ENCODE assay signal across 24 cellular contexts in the genomic region with DNA sequence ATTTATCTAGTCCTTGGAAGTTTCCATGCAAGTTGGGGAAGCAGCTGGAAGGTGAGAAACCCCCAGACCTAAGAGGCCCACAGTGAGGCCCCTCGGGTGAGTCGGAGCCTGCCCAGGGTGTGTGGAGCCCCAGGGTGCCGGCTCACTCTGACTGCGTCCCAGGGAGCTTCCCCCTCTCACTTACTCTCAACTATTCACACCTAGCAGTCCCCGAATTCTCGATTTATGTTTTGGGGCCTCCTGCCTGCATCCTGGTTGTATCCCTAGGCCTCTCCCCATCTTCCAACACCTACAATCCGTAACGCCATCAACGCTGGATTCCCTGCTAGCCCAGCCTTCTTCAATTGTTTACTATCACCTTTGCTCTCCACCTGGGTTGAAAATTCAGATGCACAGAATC.
A peak's percentile ranks its signal among the peaks of the same experiment; 100 is the strongest.
DNase-seq lines count a peak whose midpoint lies in the region; ATAC-seq and TF ChIP-seq lines count a peak whose summit lies in the region.
"Had no signal": no experiment of that assay in that cellular context is flagged by ENCODE, and none has a peak within 500 bp of the region (broad histone marks: within the 10 kb centered on the region; RNA-seq: fewer than 3 reads in every experiment).

No MANE protein-coding gene starts in this region.

- H3K4me3 ChIP-seq in CD4-positive, CD25-positive, alpha-beta regulatory T cell (ENCODE audit: low read depth, low read length): no peak overlapping the region
- H3K4me3 ChIP-seq in left lung (no peak overlapping the region), osteoblast (ENCODE audit: insufficient read depth, low read length) (no peak overlapping the region)
- H3K4me3 ChIP-seq: A549, Peyer's patch, SJSA1 had no signal

- CTCF ChIA-PET in GM10248 (lab: Yijun Ruan, JAX): interaction anchor here (2.4 kb wide), 1 partner anchor 7 kb away, joined by 5 read pairs; no protein-coding TSS in a partner anchor

- intact Hi-C loops in left lung (cut with DNase I): no loop called here
- intact Hi-C loops in activated T-helper 1 cell treated with anti-CD3 and anti-CD28 coated beads, Interleukin-12 subunit alpha, Interleukin-12 subunit beta, Interleukin-2, Interleukin-4 antibody, amounts not matched to agents 30 ng/mL and 10 ng/mL and 1 ng/mL, durations not matched to agents 14 hours and 24 hours and 36 hours (cut with micrococcal nuclease): no loop called here

- DNase-seq in CD4-positive, CD25-positive, alpha-beta regulatory T cell: no peak
- DNase-seq in left lung (peak; percentile 5 to 46), osteoblast (ENCODE audit: insufficient read length, low spot score, missing footprints) (peak; percentile 10), GM10248 (ENCODE audit: extremely low spot score) (no peak), NCI-H1694 (lab: John Stamatoyannopoulos, UW) (no peak), NCI-H2196 treated with DMSO at 0.1 percent for 48 hours (lab: John Stamatoyannopoulos, UW; ENCODE audit: unreplicated experiment) (no peak)
- DNase-seq in activated T-helper 1 cell treated with anti-CD3 and anti-CD28 coated beads, Interleukin-12 subunit alpha, Interleukin-12 subunit beta, Interleukin-2, Interleukin-4 antibody, amounts not matched to agents 30 ng/mL and 10 ng/mL and 1 ng/mL, durations not matched to agents 14 hours and 24 hours and 36 hours (ENCODE audit: low spot score): no peak
- DNase-seq: BE2C; Calu3; CD4-positive, alpha-beta T cell; DMS153; H9; IMR-90; NCI-H1092 treated with DMSO at 0.1 percent for 48 hours; NCI-H1436 treated with DMSO at 0.1 percent for 48 hours; NCI-H2081; NCI-H2171; NCI-H524 treated with DMSO at 0.1 percent for 48 hours; NCI-H82 had no signal

- H3K27me3 ChIP-seq in CD4-positive, CD25-positive, alpha-beta regulatory T cell (ENCODE audit: control insufficient read depth, insufficient read depth, low read length): no peaks in the 10 kb centered on the region
- no peaks in the 10 kb centered on the region for H3K27me3 ChIP-seq in left lung
- H3K27me3 ChIP-seq in osteoblast (ENCODE audit: insufficient read depth, low read length): peaks cover 28% of the 10 kb centered on the region
- H3K27me3 ChIP-seq: BE2C, Peyer's patch, SJSA1 had no signal

- H3K36me3 ChIP-seq in CD4-positive, CD25-positive, alpha-beta regulatory T cell (ENCODE audit: control insufficient read depth, insufficient read depth, low read length): no peaks in the 10 kb centered on the region
- no peaks in the 10 kb centered on the region for H3K36me3 ChIP-seq in left lung
- no peaks in the 10 kb centered on the region for H3K36me3 ChIP-seq in osteoblast (ENCODE audit: insufficient read depth, low read length)
- H3K36me3 ChIP-seq: BE2C, Peyer's patch, SJSA1 had no signal

- no peaks in the 10 kb centered on the region for H4K20me1 ChIP-seq in osteoblast (ENCODE audit: insufficient read depth, low read length)

- H3K27ac Mint-ChIP-seq in CD4-positive, CD25-positive, alpha-beta regulatory T cell: peak overlapping the region in 2 of 3 donors; percentile 48 to 79
- no peak overlapping the region for H3K27ac Mint-ChIP-seq in brain
- no peak overlapping the region for H3K27ac Mint-ChIP-seq in activated T-helper 1 cell treated with anti-CD3 and anti-CD28 coated beads, Interleukin-12 subunit alpha, Interleukin-12 subunit beta, Interleukin-2, Interleukin-4 antibody, amounts not matched to agents 30 ng/mL and 10 ng/mL and 1 ng/mL, durations not matched to agents 14 hours and 24 hours and 36 hours
- H3K27ac Mint-ChIP-seq: CD4-positive, alpha-beta T cell; H9 had no signal

- peaks cover 5 to 36% (median 17%) of the 10 kb centered on the region in 4 donors for H3K4me1 Mint-ChIP-seq in CD4-positive, CD25-positive, alpha-beta regulatory T cell
- peaks cover 76% of the 10 kb centered on the region for H3K4me1 Mint-ChIP-seq in brain
- H3K4me1 Mint-ChIP-seq in activated T-helper 1 cell treated with anti-CD3 and anti-CD28 coated beads, Interleukin-12 subunit alpha, Interleukin-12 subunit beta, Interleukin-2, Interleukin-4 antibody, amounts not matched to agents 30 ng/mL and 10 ng/mL and 1 ng/mL, durations not matched to agents 14 hours and 24 hours and 36 hours (ENCODE audit: low read depth): no peaks in the 10 kb centered on the region

- H3K4me2 ChIP-seq in osteoblast (ENCODE audit: insufficient read depth, low read length): no peak overlapping the region
- H3K4me2 ChIP-seq: A549, KMS-11 had no signal

- H3K27ac ChIP-seq in CD4-positive, CD25-positive, alpha-beta regulatory T cell (ENCODE audit: insufficient read depth, low read length, poor library complexity, severe bottlenecking): no peak overlapping the region
- H3K27ac ChIP-seq in left lung (no peak overlapping the region), osteoblast (ENCODE audit: low read depth, low read length) (no peak overlapping the region)
- H3K27ac ChIP-seq: A549, KMS-11, Peyer's patch, SJSA1 had no signal

- no peaks in the 10 kb centered on the region for H3K9me3 Mint-ChIP-seq in CD4-positive, CD25-positive, alpha-beta regulatory T cell
- H3K9me3 Mint-ChIP-seq in brain: peaks cover 0 to 3% (median 0%) of the 10 kb centered on the region in 5 experiments
- no peaks in the 10 kb centered on the region for H3K9me3 Mint-ChIP-seq in activated T-helper 1 cell treated with anti-CD3 and anti-CD28 coated beads, Interleukin-12 subunit alpha, Interleukin-12 subunit beta, Interleukin-2, Interleukin-4 antibody, amounts not matched to agents 30 ng/mL and 10 ng/mL and 1 ng/mL, durations not matched to agents 14 hours and 24 hours and 36 hours
- H3K9me3 Mint-ChIP-seq: CD4-positive, alpha-beta T cell; H9 had no signal

- H2AFZ ChIP-seq in osteoblast (ENCODE audit: low read length): no peak overlapping the region

- no peaks in the 10 kb centered on the region for H3K9me3 ChIP-seq in CD4-positive, CD25-positive, alpha-beta regulatory T cell (ENCODE audit: control insufficient read depth in 2 of 2, low read length in 2 of 2)
- no peaks in the 10 kb centered on the region for H3K9me3 ChIP-seq in left lung
- no peaks in the 10 kb centered on the region for H3K9me3 ChIP-seq in osteoblast (ENCODE audit: low read depth, low read length)
- H3K9me3 ChIP-seq: A549, BE2C, Peyer's patch, SJSA1 had no signal

- TF ChIP-seq CTCF in brain (conservative IDR thresholded peaks at IDR 0.05) (no peak), left lung (IDR thresholded peaks at IDR 0.05) (no peak), osteoblast (IDR thresholded peaks at IDR 0.05; ENCODE audit: extremely low read depth, low read depth, low read length) (no peak), GM10248 (IDR thresholded peaks at IDR 0.05; ENCODE audit: control extremely low read depth, extremely low read depth, low read depth, missing control alignments) (no peak)

- no peaks in the 10 kb centered on the region for H3K79me2 ChIP-seq in osteoblast (ENCODE audit: insufficient read depth, low read length)

- POLR2A ChIA-PET in GM10248 (lab: Yijun Ruan, JAX): no interaction called here

- no peaks in the 10 kb centered on the region for H3K4me1 ChIP-seq in CD4-positive, CD25-positive, alpha-beta regulatory T cell (ENCODE audit: control insufficient read depth, insufficient read depth, low read length, poor library complexity, severe bottlenecking)
- peaks cover 0 to 12% of the 10 kb centered on the region in 2 donors for H3K4me1 ChIP-seq in left lung
- peaks cover 3% of the 10 kb centered on the region for H3K4me1 ChIP-seq in osteoblast (ENCODE audit: insufficient read depth, low read length)
- H3K4me1 ChIP-seq: BE2C, SJSA1 had no signal

- H3K36me3 Mint-ChIP-seq in CD4-positive, CD25-positive, alpha-beta regulatory T cell: peaks cover 3% of the 10 kb centered on the region
- H3K36me3 Mint-ChIP-seq in brain: no peaks in the 10 kb centered on the region
- H3K36me3 Mint-ChIP-seq in activated T-helper 1 cell treated with anti-CD3 and anti-CD28 coated beads, Interleukin-12 subunit alpha, Interleukin-12 subunit beta, Interleukin-2, Interleukin-4 antibody, amounts not matched to agents 30 ng/mL and 10 ng/mL and 1 ng/mL, durations not matched to agents 14 hours and 24 hours and 36 hours (ENCODE audit: low read depth): no peaks in the 10 kb centered on the region

- H3K27me3 Mint-ChIP-seq in CD4-positive, CD25-positive, alpha-beta regulatory T cell: no peaks in the 10 kb centered on the region
- H3K27me3 Mint-ChIP-seq in brain: peaks cover 9% of the 10 kb centered on the region
- peaks cover 2% of the 10 kb centered on the region for H3K27me3 Mint-ChIP-seq in activated T-helper 1 cell treated with anti-CD3 and anti-CD28 coated beads, Interleukin-12 subunit alpha, Interleukin-12 subunit beta, Interleukin-2, Interleukin-4 antibody, amounts not matched to agents 30 ng/mL and 10 ng/mL and 1 ng/mL, durations not matched to agents 14 hours and 24 hours and 36 hours (ENCODE audit: insufficient read depth)
- H3K27me3 Mint-ChIP-seq: CD4-positive, alpha-beta T cell had no signal

- no peak for ATAC-seq in CD4-positive, CD25-positive, alpha-beta regulatory T cell (ENCODE audit: low read depth in 2 of 2)
- no peak for ATAC-seq in left lung
- ATAC-seq: A549 had no signal

- peak overlapping the region in 1 of 4 donors; percentile 47 for H3K4me3 Mint-ChIP-seq in CD4-positive, CD25-positive, alpha-beta regulatory T cell
- H3K4me3 Mint-ChIP-seq in brain: peak overlapping the region in 4 of 5 experiments; percentile 3 to 78 (median 9)
- no peak overlapping the region for H3K4me3 Mint-ChIP-seq in activated T-helper 1 cell treated with anti-CD3 and anti-CD28 coated beads, Interleukin-12 subunit alpha, Interleukin-12 subunit beta, Interleukin-2, Interleukin-4 antibody, amounts not matched to agents 30 ng/mL and 10 ng/mL and 1 ng/mL, durations not matched to agents 14 hours and 24 hours and 36 hours
- H3K4me3 Mint-ChIP-seq: CD4-positive, alpha-beta T cell had no signal

Comparison
In these comparisons a context has a peak if more than half of its experiments do, and no peak if none do; other contexts are left out.
1. DNase-seq: peak in left lung (2 of 2) and osteoblast (single experiment); none in CD4-positive, CD25-positive, alpha-beta regulatory T cell (0 of 3), GM10248 (single experiment), NCI-H1694 (single experiment), NCI-H2196 treated with DMSO at 0.1 percent for 48 hours (single experiment) and activated T-helper 1 cell treated with anti-CD3 and anti-CD28 coated beads, Interleukin-12 subunit alpha, Interleukin-12 subunit beta, Interleukin-2, Interleukin-4 antibody, amounts not matched to agents 30 ng/mL and 10 ng/mL and 1 ng/mL, durations not matched to agents 14 hours and 24 hours and 36 hours (single experiment).
2. H3K27ac Mint-ChIP-seq: peak in CD4-positive, CD25-positive, alpha-beta regulatory T cell (2 of 3); none in brain (0 of 5) and activated T-helper 1 cell treated with anti-CD3 and anti-CD28 coated beads, Interleukin-12 subunit alpha, Interleukin-12 subunit beta, Interleukin-2, Interleukin-4 antibody, amounts not matched to agents 30 ng/mL and 10 ng/mL and 1 ng/mL, durations not matched to agents 14 hours and 24 hours and 36 hours (single experiment).